In genomic region chr18:34222396-34223163, GRCh38 we compare ENCODE assay signal across 8 cellular contexts. TPM values are rescaled to one million over a fixed set of nuclear protein-coding genes. Genes with fewer than 3 reads are reported as not detected.
DNase-seq lines count a peak whose midpoint lies in the region; ATAC-seq and TF ChIP-seq lines count a peak whose summit lies in the region.

No MANE protein-coding gene starts in this region.

- H3K4me1 ChIP-seq in iPS-15b (ENCODE audit: control insufficient read depth, insufficient read depth, low read length) (peaks cover 4% of the 10 kb centered on the region), gastrocnemius medialis (peaks cover 6 to 32% of the 10 kb centered on the region in 2 donors)

- no peak for TF ChIP-seq CTCF in gastrocnemius medialis (IDR thresholded peaks at IDR 0.05 in 4 of 5, conservative IDR thresholded peaks at IDR 0.05 in 1 of 5)

- peaks cover 48% of the 10 kb centered on the region for H3K27me3 ChIP-seq in MG63
- peaks cover 73% of the 10 kb centered on the region for H3K27me3 ChIP-seq in iPS-15b (ENCODE audit: control insufficient read depth, insufficient read depth, low read length)
- peaks cover 37 to 53% (median 53%) of the 10 kb centered on the region in 3 donors for H3K27me3 ChIP-seq in gastrocnemius medialis

- intact Hi-C loops in gastrocnemius medialis (cut with DNase I; ENCODE audit: low total_unique reads) = no loop called here

- no peak for TF ChIP-seq POLR2A in gastrocnemius medialis (IDR thresholded peaks at IDR 0.05)

- H3K9me3 ChIP-seq in MG63 = no peaks in the 10 kb centered on the region
- no peaks in the 10 kb centered on the region for H3K9me3 ChIP-seq in iPS-15b (ENCODE audit: control insufficient read depth, insufficient read depth, low read length)
- no peaks in the 10 kb centered on the region for H3K9me3 ChIP-seq in gastrocnemius medialis

- DNase-seq in MG63 = peak; percentile 5
- DNase-seq in amniotic epithelial cell (ENCODE audit: low read depth) = peak; percentile 1
- no peak for DNase-seq in gastrocnemius medialis
- DNase-seq in stimulated activated CD4-positive, alpha-beta T cell treated with anti-CD3 and anti-CD28 coated beads, Interleukin-2, amount 100 ng/mL, for 24 hours = no peak
- DNase-seq in T-helper 2 cell = no peak
- DNase-seq in GOT3 (lab: John Stamatoyannopoulos, UW) = no peak

- peak overlapping the region; percentile 3; the same call in 1 of the 2 replicates for H3K4me3 ChIP-seq in MG63
- H3K4me3 ChIP-seq in iPS-15b (ENCODE audit: low read depth, low read length) = peak overlapping the region; percentile 91
- peak overlapping the region; percentile 48 to 66 (median 55) for H3K4me3 ChIP-seq in gastrocnemius medialis

- no peak overlapping the region for H3K9ac ChIP-seq in iPS-15b (ENCODE audit: low read depth, low read length)

- H3K36me3 ChIP-seq in MG63 (no peaks in the 10 kb centered on the region), iPS-15b (ENCODE audit: control insufficient read depth, insufficient read depth, low read length) (no peaks in the 10 kb centered on the region), gastrocnemius medialis (no peaks in the 10 kb centered on the region)

- H3K27ac ChIP-seq in gastrocnemius medialis = no peak overlapping the region

- in situ Hi-C loops in gastrocnemius medialis (cut with MboI; ENCODE audit: low sequenced_read_pairs in 4 of 4) = no loop called here

- peak; percentile 59 for ATAC-seq in GM18870 (IDR thresholded peaks at IDR 0.05; ENCODE audit: unreplicated experiment)
- no peak for ATAC-seq in gastrocnemius medialis

RNA-seq across cellular contexts. Expression of gene NOL4, which starts 2.1 kb away (rescaled TPM):
- total RNA-seq in MG63 (2014; rRNA removed; shearing (Covaris generic); ENCODE audit: low replicate concordance) = not detected in 2 replicates
- total RNA-seq in gastrocnemius medialis = not detected

Comparison
In these comparisons a context has a peak if more than half of its experiments do, and no peak if none do; other contexts are left out.
1. DNase-seq: peak in MG63 (single experiment) and amniotic epithelial cell (single experiment); none in gastrocnemius medialis (0 of 2), stimulated activated CD4-positive, alpha-beta T cell treated with anti-CD3 and anti-CD28 coated beads, Interleukin-2, amount 100 ng/mL, for 24 hours (0 of 2), T-helper 2 cell (0 of 5) and GOT3 (single experiment).
2. H3K4me3 ChIP-seq: peak in every context shown above with its lines; median percentile 91 in iPS-15b; 55 in gastrocnemius medialis; 3 in MG63.